19 cellular contexts compared by ENCODE assay signal in genomic region chr10:71029411-71029881, GRCh38.
DNase-seq lines count a peak whose midpoint lies in the region; FAIRE-seq and TF ChIP-seq lines count a peak whose summit lies in the region.
"Had no signal": no experiment of that assay in that cellular context is flagged by ENCODE, and none has a peak within 500 bp of the region (broad histone marks: within the 10 kb centered on the region; RNA-seq: fewer than 3 reads in every experiment).

No MANE protein-coding gene starts in this region.

- intact Hi-C loops in posterior vena cava (cut with DNase I): no loop called here
- intact Hi-C loops in activated T-helper 1 cell treated with anti-CD3 and anti-CD28 coated beads, Interleukin-12 subunit alpha, Interleukin-12 subunit beta, Interleukin-2, Interleukin-4 antibody, amounts not matched to agents 30 ng/mL and 10 ng/mL and 1 ng/mL, durations not matched to agents 14 hours and 24 hours and 36 hours (cut with micrococcal nuclease): no loop called here

- H3K9me3 Mint-ChIP-seq in activated T-helper 1 cell treated with anti-CD3 and anti-CD28 coated beads, Interleukin-12 subunit alpha, Interleukin-12 subunit beta, Interleukin-2, Interleukin-4 antibody, amounts not matched to agents 30 ng/mL and 10 ng/mL and 1 ng/mL, durations not matched to agents 14 hours and 24 hours and 36 hours: no peaks in the 10 kb centered on the region
- H3K9me3 Mint-ChIP-seq: CD14-positive monocyte had no signal

- H3K27me3 Mint-ChIP-seq in activated T-helper 1 cell treated with anti-CD3 and anti-CD28 coated beads, Interleukin-12 subunit alpha, Interleukin-12 subunit beta, Interleukin-2, Interleukin-4 antibody, amounts not matched to agents 30 ng/mL and 10 ng/mL and 1 ng/mL, durations not matched to agents 14 hours and 24 hours and 36 hours (ENCODE audit: insufficient read depth): no peaks in the 10 kb centered on the region

- no peaks in the 10 kb centered on the region for H3K9me3 ChIP-seq in right atrium auricular region

- H3K27ac Mint-ChIP-seq in activated T-helper 1 cell treated with anti-CD3 and anti-CD28 coated beads, Interleukin-12 subunit alpha, Interleukin-12 subunit beta, Interleukin-2, Interleukin-4 antibody, amounts not matched to agents 30 ng/mL and 10 ng/mL and 1 ng/mL, durations not matched to agents 14 hours and 24 hours and 36 hours: no peak overlapping the region
- H3K27ac Mint-ChIP-seq: CD14-positive monocyte had no signal

- no peaks in the 10 kb centered on the region for H3K36me3 ChIP-seq in right atrium auricular region

- FAIRE-seq in GM12891 (lab: Jason Lieb, UNC): no peak
- FAIRE-seq: GM12892 had no signal

- no peaks in the 10 kb centered on the region for H3K27me3 ChIP-seq in right atrium auricular region

- TF ChIP-seq POLR2A in GM12891 (IDR thresholded peaks at IDR 0.05; ENCODE audit: low read depth, low read length): no peak

- H3K4me1 ChIP-seq in right atrium auricular region: no peaks in the 10 kb centered on the region

- no peak overlapping the region for H3K4me3 Mint-ChIP-seq in activated T-helper 1 cell treated with anti-CD3 and anti-CD28 coated beads, Interleukin-12 subunit alpha, Interleukin-12 subunit beta, Interleukin-2, Interleukin-4 antibody, amounts not matched to agents 30 ng/mL and 10 ng/mL and 1 ng/mL, durations not matched to agents 14 hours and 24 hours and 36 hours
- H3K4me3 Mint-ChIP-seq: CD14-positive monocyte had no signal

- H3K27ac ChIP-seq in epithelial cell of prostate (no peak overlapping the region), right atrium auricular region (peak overlapping the region; percentile 11 to 35)
- H3K27ac ChIP-seq: HL-60 had no signal

- no peaks in the 10 kb centered on the region for H3K4me1 Mint-ChIP-seq in activated T-helper 1 cell treated with anti-CD3 and anti-CD28 coated beads, Interleukin-12 subunit alpha, Interleukin-12 subunit beta, Interleukin-2, Interleukin-4 antibody, amounts not matched to agents 30 ng/mL and 10 ng/mL and 1 ng/mL, durations not matched to agents 14 hours and 24 hours and 36 hours (ENCODE audit: low read depth)
- H3K4me1 Mint-ChIP-seq: CD14-positive monocyte had no signal

- DNase-seq in HT1080 (ENCODE audit: low read depth) (peak; percentile 11), epithelial cell of prostate (ENCODE audit: low read depth, low spot score) (peak; percentile 50), right atrium auricular region (ENCODE audit: low spot score) (no peak), posterior vena cava (ENCODE audit: low spot score) (peak; percentile 42), GM12891 (ENCODE audit: insufficient read length, low spot score) (no peak)
- DNase-seq in NK-92 treated with Interleukin-12 subunit alpha and Interleukin-12 subunit beta, amount 100 ng/mL, for 24 hours (lab: John Stamatoyannopoulos, UW): no peak
- DNase-seq in activated naive CD4-positive, alpha-beta T cell (lab: John Stamatoyannopoulos, UW): no peak
- DNase-seq in activated T-helper 1 cell treated with anti-CD3 and anti-CD28 coated beads, Interleukin-12 subunit alpha, Interleukin-12 subunit beta, Interleukin-2, Interleukin-4 antibody, amounts not matched to agents 30 ng/mL and 10 ng/mL and 1 ng/mL, durations not matched to agents 14 hours and 24 hours and 36 hours (ENCODE audit: low spot score): no peak
- DNase-seq: DMS53, GOT3, KG1, NCI-H1048, NCI-H146, NCI-H226, NCI-H526 treated with DMSO at 0.1 percent for 48 hours, OCI-M1 had no signal

- no peaks in the 10 kb centered on the region for H3K36me3 Mint-ChIP-seq in activated T-helper 1 cell treated with anti-CD3 and anti-CD28 coated beads, Interleukin-12 subunit alpha, Interleukin-12 subunit beta, Interleukin-2, Interleukin-4 antibody, amounts not matched to agents 30 ng/mL and 10 ng/mL and 1 ng/mL, durations not matched to agents 14 hours and 24 hours and 36 hours (ENCODE audit: low read depth)
- H3K36me3 Mint-ChIP-seq: CD14-positive monocyte had no signal

- TF ChIP-seq CTCF in right atrium auricular region (IDR thresholded peaks at IDR 0.05): no peak

- no peak overlapping the region for H3K4me3 ChIP-seq in right atrium auricular region

TF ChIP-seq in GM12891, 5 proteins besides CTCF, POLR2A, EP300 and RAD21:
- no peak for TF ChIP-seq SPI1 (IDR thresholded peaks at IDR 0.05; ENCODE audit: low read depth, low read length)
- TF ChIP-seq TAF1 (IDR thresholded peaks at IDR 0.05; ENCODE audit: low read depth, low read length): no peak
- TF ChIP-seq PAX5 (IDR thresholded peaks at IDR 0.05; ENCODE audit: insufficient read depth, low read length, severe bottlenecking): no peak
- no peak for TF ChIP-seq POLR2AphosphoS5 (IDR thresholded peaks at IDR 0.05; ENCODE audit: low read depth, low read length)
- TF ChIP-seq POU2F2 (IDR thresholded peaks at IDR 0.05; ENCODE audit: low read depth, low read length): no peak

Comparison
In these comparisons a context has a peak if more than half of its experiments do, and no peak if none do; other contexts are left out.
1. DNase-seq: peak in HT1080 (single experiment), epithelial cell of prostate (single experiment) and posterior vena cava (single experiment); none in right atrium auricular region (single experiment), NK-92 treated with Interleukin-12 subunit alpha and Interleukin-12 subunit beta, amount 100 ng/mL, for 24 hours (single experiment), activated naive CD4-positive, alpha-beta T cell (0 of 4), GM12891 (single experiment) and activated T-helper 1 cell treated with anti-CD3 and anti-CD28 coated beads, Interleukin-12 subunit alpha, Interleukin-12 subunit beta, Interleukin-2, Interleukin-4 antibody, amounts not matched to agents 30 ng/mL and 10 ng/mL and 1 ng/mL, durations not matched to agents 14 hours and 24 hours and 36 hours (single experiment).